ENCODE assay signal across 29 cellular contexts in genomic region chr1:246549665-246550064, GRCh38.
"Had no signal": no experiment of that assay in that cellular context is flagged by ENCODE, and none has a peak within 500 bp of the region (broad histone marks: within the 10 kb centered on the region; RNA-seq: fewer than 3 reads in every experiment).

No MANE protein-coding gene starts in this region.

- ATAC-seq: naive thymus-derived CD4-positive, alpha-beta T cell; natural killer cell; psoas muscle; right cardiac atrium; sciatic nerve; stimulated activated memory B cell treated with anti-CD40 and anti-IgM and Interleukin-4, amounts not matched to agents 10 μg/mL and 1 μg/mL and 100 μg/mL, for 72 hours; stimulated activated naive CD8-positive, alpha-beta T cell treated with anti-CD3 and anti-CD28 coated beads, Interleukin-15, amount 100 ng/mL, for 72 hours; stimulated activated naive CD8-positive, alpha-beta T cell treated with anti-CD3 and anti-CD28 coated beads, Interleukin-15, Interleukin-2, amounts not matched to agents 100 U/mL and 50 U/mL, for 24 hours had no signal

- H3K27me3 ChIP-seq: neural progenitor cell, ovary, spleen, suprapubic skin, testis, tibial nerve, upper lobe of left lung, uterus had no signal

- H3K4me3 ChIP-seq: neural progenitor cell, ovary, psoas muscle, skin epidermis, smooth muscle cell, spleen, suprapubic skin, testis, tibial nerve, upper lobe of left lung, uterus had no signal

- H3K36me3 ChIP-seq: ovary, uterus had no signal

- H3K4me1 ChIP-seq: neural progenitor cell, parathyroid adenoma, psoas muscle, spleen, suprapubic skin, testis, tibial nerve, upper lobe of left lung, uterus had no signal

- H3K9ac ChIP-seq: neural progenitor cell, parathyroid adenoma had no signal

- H3K9me3 ChIP-seq: ovary, psoas muscle, spleen, suprapubic skin, testis, tibial nerve, upper lobe of left lung, uterus had no signal

- H3K79me2 ChIP-seq: parathyroid adenoma had no signal

- DNase-seq: naive thymus-derived CD4-positive, alpha-beta T cell; natural killer cell; occipital lobe; ovary; posterior cingulate gyrus; psoas muscle; right cardiac atrium; spleen; stimulated activated CD4-positive, alpha-beta T cell treated with anti-CD3 and anti-CD28 coated beads, Interleukin-12 subunit alpha, Interleukin-12 subunit beta, amount 100 ng/mL, for 4 hours; stimulated activated CD4-positive, alpha-beta T cell treated with anti-CD3 and anti-CD28 coated beads, Interleukin-1b, Interleukin-23, amount 100 ng/mL, for 48 hours; stimulated activated CD4-positive, alpha-beta T cell treated with anti-CD3 and anti-CD28 coated beads, Interleukin-4, amount 100 ng/mL, for 1 hour; stimulated activated CD4-positive, alpha-beta T cell treated with anti-CD3 and anti-CD28 coated beads, Interleukin-4, amount 100 ng/mL, for 4 hours; stimulated activated CD8-positive, alpha-beta memory T cell treated with anti-CD3 and anti-CD28 coated beads, Interleukin-4, amount 100 ng/mL, for 48 hours; stimulated activated naive CD4-positive, alpha-beta T cell; stimulated activated naive CD8-positive, alpha-beta T cell treated with anti-CD3 and anti-CD28 coated beads, Interleukin-15, amount 100 ng/mL, for 72 hours; stimulated activated naive CD8-positive, alpha-beta T cell treated with anti-CD3 and anti-CD28 coated beads, Interleukin-15, Interleukin-2, amounts not matched to agents 100 U/mL and 50 U/mL, for 24 hours; substantia nigra; testis; trophoblast cell; upper lobe of left lung; uterus had no signal

- H2AFZ ChIP-seq: neural progenitor cell, parathyroid adenoma had no signal

- H3K27ac ChIP-seq: neural progenitor cell, ovary, parathyroid adenoma, psoas muscle, skin epidermis, spleen, suprapubic skin, testis, tibial nerve, upper lobe of left lung, uterus had no signal

- H3K4me2 ChIP-seq: neural progenitor cell, smooth muscle cell had no signal
